8 cellular contexts compared by ENCODE assay signal in the genomic region with DNA sequence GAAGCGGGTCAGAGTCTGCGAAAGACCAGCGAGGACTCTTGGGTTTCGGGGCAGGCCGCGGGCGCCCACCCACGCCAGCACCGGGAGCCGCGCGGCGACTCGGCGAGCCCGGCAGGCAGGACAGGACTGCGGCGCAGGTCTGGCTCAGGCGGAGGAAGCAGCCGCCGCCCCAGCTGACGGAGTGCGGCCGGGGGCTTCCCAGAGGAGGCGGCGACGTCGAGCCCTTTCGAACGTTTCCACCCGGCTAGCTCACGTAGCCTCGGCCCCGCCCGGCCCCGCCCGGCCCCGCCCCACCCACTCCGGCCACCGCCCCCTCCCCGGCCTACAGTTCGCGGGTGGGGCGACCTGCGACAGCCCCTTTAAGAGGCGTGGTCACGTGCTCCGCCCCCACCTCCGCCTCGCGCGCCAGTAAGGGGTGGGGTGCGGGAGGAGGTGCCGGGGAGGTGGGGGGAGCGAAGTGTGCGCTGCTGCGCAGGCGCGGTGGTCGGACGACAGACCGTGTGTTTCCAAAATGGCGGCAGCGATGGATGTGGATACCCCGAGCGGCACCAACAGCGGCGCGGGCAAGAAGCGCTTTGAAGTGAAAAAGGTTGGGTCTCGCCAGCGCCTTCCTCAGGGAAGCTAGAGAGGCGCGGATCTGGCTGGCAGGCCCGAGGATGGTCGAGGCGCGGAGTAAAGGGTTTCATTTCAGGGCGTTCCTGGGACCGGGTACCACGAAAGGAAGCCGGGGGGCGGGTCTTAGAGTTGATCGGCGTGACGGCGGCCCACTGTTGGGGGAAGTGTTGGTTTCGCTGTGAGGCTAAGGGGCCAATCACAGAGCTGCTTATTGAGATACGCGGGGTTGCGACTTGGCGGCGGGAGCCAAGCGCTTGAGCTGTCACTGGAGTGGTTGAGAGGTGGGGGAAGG. TPM values are rescaled to one million over a fixed set of nuclear protein-coding genes. Genes with fewer than 3 reads are reported as not detected.
DNase-seq lines count a peak whose midpoint lies in the region; ATAC-seq and TF ChIP-seq lines count a peak whose summit lies in the region.

TSS of gene RBX1 (plus strand) at position 491 of the 907 bp plus-strand sequence. CDS start at position 512, 21 bp downstream.

- ATAC-seq in GM21737 (IDR thresholded peaks at IDR 0.05; ENCODE audit: unreplicated experiment): peak; percentile 73
- peak; percentile 87 for ATAC-seq in activated T-cell treated with anti-CD3 and anti-CD28 coated beads, Interleukin-2, amount 50 U/mL, for 72 hours (replicated peaks in 1 of 2)

- no peak within 1 kb of the TSS for H3K4me3 ChIP-seq in KMS-11 (IDR thresholded peaks at IDR 0.05; ENCODE audit: insufficient read depth, low read depth, low read length)
- H3K4me3 ChIP-seq in Peyer's patch: peak within 1 kb of the TSS; percentile 66 to 100 (median 75)
- peak within 1 kb of the TSS; percentile 71 to 91 (median 86) for H3K4me3 ChIP-seq in esophagus muscularis mucosa
- H3K4me3 ChIP-seq in muscle layer of duodenum (ENCODE audit: low read depth in 1 of 2, low read length in 2 of 2): peak within 1 kb of the TSS; percentile 80 to 88

- H3K79me2 ChIP-seq in KMS-11 (ENCODE audit: insufficient read depth, low read depth): peaks cover 44% of the 10 kb centered on the region

- H3K9ac ChIP-seq in KMS-11: peak within 1 kb of the TSS; percentile 82

- H3K4me2 ChIP-seq in KMS-11: peak within 1 kb of the TSS; percentile 93

- H3K4me3 Mint-ChIP-seq in activated T-cell treated with anti-CD3 and anti-CD28 coated beads, Interleukin-2, amount 50 U/mL, for 72 hours: peak within 1 kb of the TSS; percentile 95 to 98

- WGBS in esophagus muscularis mucosa: 0% methylated on average over 17 of the region's 94 CpGs

- H3K27me3 Mint-ChIP-seq in activated T-cell treated with anti-CD3 and anti-CD28 coated beads, Interleukin-2, amount 50 U/mL, for 72 hours (ENCODE audit: low read depth): no peaks in the 10 kb centered on the region

- TF ChIP-seq CTCF in KMS-11 (conservative IDR thresholded peaks at IDR 0.05; ENCODE audit: low read depth, low read length): no peak
- TF ChIP-seq CTCF in Peyer's patch (IDR thresholded peaks at IDR 0.05): no peak
- TF ChIP-seq CTCF in esophagus muscularis mucosa (IDR thresholded peaks at IDR 0.05): peak in 1 of 3 experiments; percentile 12

- H3K27me3 ChIP-seq in KMS-11 (ENCODE audit: insufficient read depth, low read depth) (no peaks in the 10 kb centered on the region), Peyer's patch (no peaks in the 10 kb centered on the region), esophagus muscularis mucosa (no peaks in the 10 kb centered on the region), muscle layer of duodenum (ENCODE audit: low read depth, low read length) (no peaks in the 10 kb centered on the region)

- intact Hi-C loops in esophagus muscularis mucosa (cut with DNase I): loop anchor here (1.0 to 2.0 kb wide), 2 partner anchors 72 to 140 kb away; no protein-coding TSS in a partner anchor

- peaks cover 12 to 18% of the 10 kb centered on the region in 2 donors for H3K36me3 Mint-ChIP-seq in activated T-cell treated with anti-CD3 and anti-CD28 coated beads, Interleukin-2, amount 50 U/mL, for 72 hours (ENCODE audit: insufficient read depth in 2 of 2)

- peak; percentile 68 to 78 for TF ChIP-seq POLR2A in Peyer's patch (IDR thresholded peaks at IDR 0.05)
- TF ChIP-seq POLR2A in esophagus muscularis mucosa (IDR thresholded peaks at IDR 0.05; ENCODE audit: low read depth): peak; percentile 51

- peaks cover 27% of the 10 kb centered on the region for H3K4me1 Mint-ChIP-seq in activated T-cell treated with anti-CD3 and anti-CD28 coated beads, Interleukin-2, amount 50 U/mL, for 72 hours (ENCODE audit: low read depth)

- H2AFZ ChIP-seq in KMS-11 (ENCODE audit: low read depth): peak within 1 kb of the TSS; percentile 81

- peak within 1 kb of the TSS; percentile 98 for H3K27ac Mint-ChIP-seq in activated T-cell treated with anti-CD3 and anti-CD28 coated beads, Interleukin-2, amount 50 U/mL, for 72 hours

- H4K20me1 ChIP-seq in KMS-11 (ENCODE audit: insufficient read depth): no peaks in the 10 kb centered on the region

- H3K9me3 Mint-ChIP-seq in activated T-cell treated with anti-CD3 and anti-CD28 coated beads, Interleukin-2, amount 50 U/mL, for 72 hours: no peaks in the 10 kb centered on the region

- peak; percentile 77 for DNase-seq in DMS53 treated with DMSO at 0.1 percent for 48 hours (lab: John Stamatoyannopoulos, UW; ENCODE audit: unreplicated experiment)
- peak; percentile 99 for DNase-seq in Peyer's patch
- peak; percentile 99 for DNase-seq in activated T-cell treated with anti-CD3 and anti-CD28 coated beads, Interleukin-2, amount 50 U/mL, for 72 hours
- peak; percentile 100 for DNase-seq in esophagus muscularis mucosa (ENCODE audit: extremely low spot score)
- peak; percentile 97 to 98 for DNase-seq in stimulated activated CD8-positive, alpha-beta memory T cell treated with anti-CD3 and anti-CD28 coated beads, Interleukin-7, amount 100 ng/mL, for 4 hours (ENCODE audit: low read depth in 2 of 2)

- H3K9me3 ChIP-seq in Peyer's patch (no peaks in the 10 kb centered on the region), esophagus muscularis mucosa (no peaks in the 10 kb centered on the region), muscle layer of duodenum (ENCODE audit: control insufficient read depth in 1 of 2, low read length in 2 of 2) (no peaks in the 10 kb centered on the region)

- H3K27ac ChIP-seq in KMS-11 (peak within 1 kb of the TSS; percentile 94), Peyer's patch (peak within 1 kb of the TSS; percentile 92 to 97 (median 95)), esophagus muscularis mucosa (replicated peaks in 1 of 4) (peak within 1 kb of the TSS; percentile 90 to 98 (median 96)), muscle layer of duodenum (ENCODE audit: low read length) (peak within 1 kb of the TSS; percentile 91)

- H3K36me3 ChIP-seq in KMS-11 (ENCODE audit: insufficient read depth): no peaks in the 10 kb centered on the region
- peaks cover 0 to 4% (median 0%) of the 10 kb centered on the region in 3 donors for H3K36me3 ChIP-seq in Peyer's patch
- peaks cover 10 to 24% (median 20%) of the 10 kb centered on the region in 4 donors for H3K36me3 ChIP-seq in esophagus muscularis mucosa
- peaks cover 11 to 16% of the 10 kb centered on the region in 2 donors for H3K36me3 ChIP-seq in muscle layer of duodenum (ENCODE audit: control insufficient read depth in 1 of 2, insufficient read depth in 2 of 2, low read length in 2 of 2)

- peaks cover 23% of the 10 kb centered on the region for H3K4me1 ChIP-seq in KMS-11 (ENCODE audit: low read depth, poor library complexity, severe bottlenecking)
- peaks cover 0 to 20% (median 6%) of the 10 kb centered on the region in 4 donors for H3K4me1 ChIP-seq in Peyer's patch
- peaks cover 31 to 45% (median 40%) of the 10 kb centered on the region in 4 donors for H3K4me1 ChIP-seq in esophagus muscularis mucosa
- peaks cover 12 to 21% of the 10 kb centered on the region in 2 donors for H3K4me1 ChIP-seq in muscle layer of duodenum (ENCODE audit: control insufficient read depth in 1 of 2, insufficient read depth in 2 of 2, low read length in 2 of 2)

- TF ChIP-seq EP300 in esophagus muscularis mucosa (IDR thresholded peaks at IDR 0.05): no peak

RNA-seq across cellular contexts. Expression of gene RBX1, which starts in this region (rescaled TPM):
- total RNA-seq in Peyer's patch: 10 to 100 TPM; 25.9 to 37.5 (median 27.2) TPM
- total RNA-seq in activated T-cell treated with anti-CD3 and anti-CD28 coated beads, Interleukin-2, amount 50 U/mL, for 72 hours: 10 to 100 TPM; 48.2 to 50.6 TPM
- total RNA-seq in esophagus muscularis mucosa: 10 to 100 TPM; 35.6 to 44.4 (median 39.6) TPM
